8 cellular contexts compared by ENCODE assay signal in genomic region chr20:63956664-63957003, GRCh38. TPM values are rescaled to one million over a fixed set of nuclear protein-coding genes. Genes with fewer than 3 reads are reported as not detected.
DNase-seq lines count a peak whose midpoint lies in the region; ATAC-seq and TF ChIP-seq lines count a peak whose summit lies in the region.

No MANE protein-coding gene starts in this region.

- H3K27me3 ChIP-seq in H7 (ENCODE audit: control insufficient read depth, insufficient read depth, low read length) (no peaks in the 10 kb centered on the region), subcutaneous abdominal adipose tissue (ENCODE audit: control insufficient read depth in 5 of 5, insufficient read depth in 4 of 5, low read length in 5 of 5) (no peaks in the 10 kb centered on the region)

- H3K27ac ChIP-seq in C4-2B (peak overlapping the region; percentile 98), subcutaneous abdominal adipose tissue (ENCODE audit: low read depth, low read length) (peak overlapping the region; percentile 74)

- DNase-seq in H7 (no peak), superior temporal gyrus (ENCODE audit: extremely low spot score) (no peak), left colon (no peak)
- no peak for DNase-seq in stimulated activated CD4-positive, alpha-beta T cell treated with anti-CD3 and anti-CD28 coated beads, Interleukin-1b, Interleukin-23, amount 100 ng/mL, for 48 hours

- intact Hi-C loops in left colon (cut with DNase I, micrococcal nuclease), result no loop called here

- no peaks in the 10 kb centered on the region; the same call in none of the 2 replicates for H3K36me3 ChIP-seq in H7 (replicated peaks; ENCODE audit: control insufficient read depth, insufficient read depth, low read length)
- peaks cover 0 to 31% (median 20%) of the 10 kb centered on the region in 5 donors for H3K36me3 ChIP-seq in subcutaneous abdominal adipose tissue (ENCODE audit: control insufficient read depth in 5 of 5, insufficient read depth in 5 of 5, low read length in 5 of 5)

- ATAC-seq in left colon, result no peak

- H3K4me1 ChIP-seq in subcutaneous abdominal adipose tissue (ENCODE audit: control insufficient read depth in 5 of 5, insufficient read depth in 5 of 5, low read length in 5 of 5), result peaks cover 11 to 67% (median 59%) of the 10 kb centered on the region in 5 donors

- no peak for TF ChIP-seq CTCF in C4-2B (conservative IDR thresholded peaks at IDR 0.05)
- TF ChIP-seq CTCF in WI38 (IDR thresholded peaks at IDR 0.05; ENCODE audit: low read depth, low read length), result no peak

- H3K4me3 ChIP-seq in H7 (ENCODE audit: insufficient read depth, low read depth, low read length) (peak overlapping the region; percentile 65), WI38 (ENCODE audit: low read depth, low read length) (peak overlapping the region; percentile 54), iPS-18c (ENCODE audit: insufficient read depth, low read depth, low read length) (peak overlapping the region; percentile 65), subcutaneous abdominal adipose tissue (ENCODE audit: low read depth in 1 of 5, low read length in 5 of 5) (peak overlapping the region in 4 of 5 donors; percentile 53 to 92 (median 61))

- no peaks in the 10 kb centered on the region for H3K9me3 ChIP-seq in iPS-18c (ENCODE audit: control insufficient read depth, insufficient read depth, low read length)
- H3K9me3 ChIP-seq in subcutaneous abdominal adipose tissue (ENCODE audit: control insufficient read depth in 5 of 5, low read length in 5 of 5), result no peaks in the 10 kb centered on the region

- peak overlapping the region in 3 of 5 donors; percentile 26 to 60 (median 54) for H3K9ac ChIP-seq in subcutaneous abdominal adipose tissue (ENCODE audit: low read length in 5 of 5)

RNA-seq across cellular contexts. Expression of gene UCKL1, which starts 0.4 kb away (rescaled TPM):
- 21.8 and 26.6 TPM in 2 replicates for total RNA-seq in H7 (2014; rRNA removed; shearing (Covaris generic))
- 10 to 100 TPM; 41.7 to 44.8 TPM for total RNA-seq in left colon

RNA-seq across cellular contexts. Expression of gene ZNF512B, which starts 13.1 kb away (rescaled TPM):
- total RNA-seq in H7 (2014; rRNA removed; shearing (Covaris generic)), result 13.3 and 15.5 TPM in 2 replicates
- total RNA-seq in left colon, result 1 to 10 TPM; 1.3 to 2.9 TPM

RNA-seq across cellular contexts. Expression of gene SAMD10, which starts 22.8 kb away (rescaled TPM):
- 3.8 and 5.7 TPM in 2 replicates for total RNA-seq in H7 (2014; rRNA removed; shearing (Covaris generic))
- total RNA-seq in left colon, result 1 to 10 TPM; 5.8 to 9.5 TPM

RNA-seq across cellular contexts. Expression of gene PRPF6, which starts 24.3 kb away (rescaled TPM):
- total RNA-seq in H7 (2014; rRNA removed; shearing (Covaris generic)), result 70.8 and 75.3 TPM in 2 replicates
- total RNA-seq in left colon, result 10 to 100 TPM; 51.7 to 51.8 TPM
